1 cellular context compared by ENCODE assay signal in the genomic region with DNA sequence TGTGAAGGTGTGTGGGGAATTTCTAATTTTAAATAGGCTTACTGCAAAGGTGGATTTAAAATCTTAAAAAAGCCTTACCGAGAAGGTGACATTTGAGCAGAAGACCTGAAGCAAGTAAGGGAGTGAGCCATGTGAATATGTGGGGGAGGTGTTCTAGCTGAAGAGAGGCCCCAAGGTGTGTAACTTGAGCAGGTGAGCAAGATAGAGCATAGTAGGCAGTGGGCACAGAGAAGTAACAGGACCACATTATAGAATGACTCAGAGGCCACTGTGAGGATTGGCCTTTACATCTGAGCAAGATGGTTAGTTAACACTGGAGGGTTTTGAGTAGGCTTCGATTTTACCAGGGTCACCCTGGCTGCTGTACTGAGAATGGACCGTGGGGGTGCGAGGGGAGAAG.
TF ChIP-seq lines count a peak whose summit lies in the region.

No MANE protein-coding gene starts in this region.

TF ChIP-seq in WTC11, 78 proteins besides CTCF, POLR2A, EP300 and RAD21 (continued from another document):
- no peak for TF ChIP-seq MXD4 (CRISPR knock-in tag; IDR thresholded peaks at IDR 0.05; ENCODE audit: borderline replicate concordance)
